Comparison of ENCODE assay signal across 5 cellular contexts in genomic region chr4:54737421-54737820, GRCh38.
"Had no signal": no experiment of that assay in that cellular context is flagged by ENCODE, and none has a peak within 500 bp of the region (broad histone marks: within the 10 kb centered on the region; RNA-seq: fewer than 3 reads in every experiment).

No MANE protein-coding gene starts in this region.

- ATAC-seq: GM23338, K562 had no signal

- H3K4me3 ChIP-seq: GM23338, K562 had no signal

- H3K27ac Mint-ChIP-seq: GM23338, H9 had no signal

- DNase-seq: H9, HCEC 1CT, IMR-90 had no signal

- H3K9me3 Mint-ChIP-seq: GM23338 had no signal

- H3K4me3 Mint-ChIP-seq: GM23338, H9 had no signal

- H3K4me2 ChIP-seq: GM23338 had no signal
